Comparison of ENCODE assay signal across 8 cellular contexts in the genomic region with DNA sequence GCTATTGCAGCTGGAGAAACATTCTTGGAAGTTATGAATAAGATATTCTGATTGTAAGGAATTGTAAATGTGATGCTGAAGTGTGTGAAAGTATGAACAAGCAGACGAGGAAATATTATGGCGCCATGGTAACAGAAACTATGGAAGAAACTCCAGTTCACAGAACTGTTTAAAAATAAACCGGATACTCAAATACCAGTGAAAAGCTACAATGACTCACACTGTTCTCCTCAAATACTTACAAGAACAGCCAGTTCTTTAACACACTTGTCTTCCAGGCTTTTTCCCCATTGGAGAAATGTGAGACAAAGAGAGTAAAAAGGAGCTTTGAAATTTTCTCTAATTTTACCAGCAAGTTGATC.
DNase-seq lines count a peak whose midpoint lies in the region; ATAC-seq and TF ChIP-seq lines count a peak whose summit lies in the region.

No MANE protein-coding gene starts in this region.

- H3K9me3 ChIP-seq in Caco-2 (no peaks in the 10 kb centered on the region), OCI-LY7 (ENCODE audit: low read length) (no peaks in the 10 kb centered on the region), mucosa of rectum (ENCODE audit: control insufficient read depth in 2 of 2, low read length in 2 of 2) (no peaks in the 10 kb centered on the region)
- no peaks in the 10 kb centered on the region for H3K9me3 ChIP-seq in effector memory CD4-positive, alpha-beta T cell (ENCODE audit: control insufficient read depth, low read length)

- no peak overlapping the region; the same call in 1 of the 2 replicates for H2AFZ ChIP-seq in OCI-LY7 (ENCODE audit: low read length)

- BruUV-seq in Caco-2 (replicated peaks; lab: Mats Ljungman, UMichigan), result no TSS peak
- BruUV-seq in OCI-LY7 (replicated peaks; lab: Mats Ljungman, UMichigan), result no TSS peak

- ATAC-seq in GM21528 (IDR thresholded peaks at IDR 0.05; ENCODE audit: low FRiP score, unreplicated experiment) (no peak), HG02852 (IDR thresholded peaks at IDR 0.05; ENCODE audit: unreplicated experiment) (no peak)

- H3K9me2 ChIP-seq in OCI-LY7 (ENCODE audit: insufficient read depth, low read length), result no peaks in the 10 kb centered on the region

- peaks cover 18% of the 10 kb centered on the region for H3K79me2 ChIP-seq in OCI-LY7 (ENCODE audit: insufficient read depth, low read depth, low read length)

- H3K9me3 Mint-ChIP-seq in Caco-2 (ENCODE audit: unreplicated experiment), result no peaks in the 10 kb centered on the region

- H3K36me3 Mint-ChIP-seq in Caco-2 (ENCODE audit: insufficient read depth, unreplicated experiment), result peaks cover 76% of the 10 kb centered on the region

- H3K36me3 ChIP-seq in Caco-2 (ENCODE audit: control insufficient read depth, insufficient read depth, low read length) (peaks cover 3% of the 10 kb centered on the region), OCI-LY7 (ENCODE audit: insufficient read depth, low read length) (no peaks in the 10 kb centered on the region), mucosa of rectum (ENCODE audit: control insufficient read depth in 2 of 2, insufficient read depth in 2 of 2, low read length in 2 of 2) (peaks cover 0 to 8% of the 10 kb centered on the region in 2 donors)
- H3K36me3 ChIP-seq in effector memory CD4-positive, alpha-beta T cell (ENCODE audit: control insufficient read depth, insufficient read depth, low read length), result no peaks in the 10 kb centered on the region

- no peaks in the 10 kb centered on the region for H3K27me3 Mint-ChIP-seq in Caco-2 (ENCODE audit: insufficient read depth, unreplicated experiment)

- H3K27ac ChIP-seq in OCI-LY7 (ENCODE audit: low read depth, low read length, poor library complexity, severe bottlenecking) (peak overlapping the region; percentile 9), mucosa of rectum (ENCODE audit: low read depth in 2 of 2, low read length in 2 of 2) (peak overlapping the region; percentile 89 to 91)
- no peak overlapping the region for H3K27ac ChIP-seq in effector memory CD4-positive, alpha-beta T cell (ENCODE audit: insufficient read depth, low read length, poor library complexity, severe bottlenecking)

- H3K4me1 ChIP-seq in Caco-2 (peaks cover 30% of the 10 kb centered on the region), OCI-LY7 (ENCODE audit: insufficient read depth, low read length, poor library complexity, severe bottlenecking) (peaks cover 65% of the 10 kb centered on the region), mucosa of rectum (ENCODE audit: control insufficient read depth in 2 of 2, insufficient read depth in 2 of 2, low read length in 2 of 2) (peaks cover 57 to 63% of the 10 kb centered on the region in 2 donors)
- peaks cover 17% of the 10 kb centered on the region for H3K4me1 ChIP-seq in effector memory CD4-positive, alpha-beta T cell (ENCODE audit: control insufficient read depth, insufficient read depth, low read length, poor library complexity, severe bottlenecking)

- peaks cover 8% of the 10 kb centered on the region; the same call in 1 of the 2 replicates for H4K20me1 ChIP-seq in OCI-LY7 (ENCODE audit: insufficient read depth, low read length)

- TF ChIP-seq CTCF in Caco-2 (IDR thresholded peaks at IDR 0.05; ENCODE audit: insufficient read depth in 1 of 2, low read depth in 1 of 2, low read length in 1 of 2, severe bottlenecking in 1 of 2, unreplicated experiment in 1 of 2) (no peak), OCI-LY7 (conservative IDR thresholded peaks at IDR 0.05; ENCODE audit: low read length) (no peak)

- no peak overlapping the region for H3K4me3 ChIP-seq in Caco-2 (ENCODE audit: low read depth, low read length)
- peak overlapping the region; percentile 30 for H3K4me3 ChIP-seq in OCI-LY7 (ENCODE audit: low read depth, low read length, poor library complexity, severe bottlenecking)
- no peak overlapping the region for H3K4me3 ChIP-seq in mucosa of rectum (ENCODE audit: low read length in 2 of 2)
- no peak overlapping the region for H3K4me3 ChIP-seq in effector memory CD4-positive, alpha-beta T cell (ENCODE audit: insufficient read depth, low read depth, low read length, poor library complexity, severe bottlenecking)

- no peak overlapping the region for H3K4me3 Mint-ChIP-seq in Caco-2 (ENCODE audit: unreplicated experiment)

- intact Hi-C loops in Caco-2 (cut with micrococcal nuclease; ENCODE audit: unreplicated experiment), result no loop called here
- intact Hi-C loops in OCI-LY7 (cut with micrococcal nuclease; ENCODE audit: unreplicated experiment), result no loop called here

- no peak for DNase-seq in Caco-2
- DNase-seq in OCI-LY7 (ENCODE audit: low spot score), result no peak
- DNase-seq in dermis blood vessel endothelial cell, result peak; percentile 96
- DNase-seq in effector memory CD4-positive, alpha-beta T cell, result no peak
- DNase-seq in NCI-H2029 treated with DMSO at 0.1 percent for 48 hours (lab: John Stamatoyannopoulos, UW), result no peak

- no peaks in the 10 kb centered on the region for H3K27me3 ChIP-seq in Caco-2 (replicated peaks; ENCODE audit: control insufficient read depth, insufficient read depth, low read length)
- no peaks in the 10 kb centered on the region for H3K27me3 ChIP-seq in mucosa of rectum (ENCODE audit: control insufficient read depth in 2 of 2, insufficient read depth in 2 of 2, low read length in 2 of 2)
- no peaks in the 10 kb centered on the region for H3K27me3 ChIP-seq in effector memory CD4-positive, alpha-beta T cell (replicated peaks; ENCODE audit: control insufficient read depth, insufficient read depth, low read length, poor library complexity, severe bottlenecking)

- POLR2A ChIA-PET in Caco-2 (lab: Charles Lee) (no interaction called here), OCI-LY7 (lab: Charles Lee) (no interaction called here)

- H3K27ac Mint-ChIP-seq in Caco-2 (ENCODE audit: unreplicated experiment), result peak overlapping the region; percentile 66

- peak overlapping the region; percentile 66 for H3K4me2 ChIP-seq in OCI-LY7 (ENCODE audit: low read length)

- H3K9ac ChIP-seq in mucosa of rectum (ENCODE audit: low read depth in 1 of 2, low read length in 2 of 2), result peak overlapping the region; percentile 28 to 44

- CTCF ChIA-PET in Caco-2 (lab: Charles Lee), result no interaction called here
- CTCF ChIA-PET in OCI-LY7 (lab: Charles Lee; ENCODE audit: unreplicated experiment), result no interaction called here

- H3K4me1 Mint-ChIP-seq in Caco-2 (ENCODE audit: low read depth, unreplicated experiment), result peaks cover 51% of the 10 kb centered on the region
